ENCODE assay signal across 31 cellular contexts in the genomic region with DNA sequence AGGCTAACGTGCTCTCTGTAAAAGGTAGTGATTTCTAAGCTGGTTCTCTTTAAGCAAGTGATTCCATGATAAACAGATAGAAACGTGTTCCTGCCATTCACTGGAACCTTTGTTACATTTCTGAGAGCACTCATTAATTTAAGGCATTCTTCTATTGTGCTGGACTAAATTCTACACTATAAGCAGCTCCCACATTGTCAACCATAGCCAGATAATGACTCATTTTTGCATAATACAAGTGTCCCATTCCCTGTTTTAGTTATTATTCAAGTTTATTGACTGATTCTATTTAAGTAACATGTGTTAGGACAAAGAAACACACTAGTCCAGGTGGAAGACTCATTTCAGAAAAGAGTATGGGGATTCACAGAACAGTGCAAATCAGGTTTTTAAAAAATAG.
"Had no signal": no experiment of that assay in that cellular context is flagged by ENCODE, and none has a peak within 500 bp of the region (broad histone marks: within the 10 kb centered on the region; RNA-seq: fewer than 3 reads in every experiment).

No MANE protein-coding gene starts in this region.

- H3K4me3 ChIP-seq: esophagus muscularis mucosa, heart left ventricle, psoas muscle, sigmoid colon, smooth muscle cell, uterus had no signal

- H3K79me2 ChIP-seq: parathyroid adenoma had no signal

- H3K4me1 ChIP-seq: esophagus muscularis mucosa, parathyroid adenoma, psoas muscle, sigmoid colon, uterus had no signal

- DNase-seq: activated CD4-positive, alpha-beta memory T cell treated with anti-CD3 and anti-CD28 coated beads for 36 hours; activated CD4-positive, alpha-beta T cell treated with anti-CD3 and anti-CD28 coated beads, Interleukin-2, amount 10 ng/mL, durations not matched to agents 24 days and 14 days; activated CD4-positive, CD25-positive, alpha-beta regulatory T cell treated with anti-CD3 and anti-CD28 coated beads, Interleukin-2, amount 50 U/mL, for 72 hours; activated CD8-positive, alpha-beta memory T cell treated with anti-CD3 and anti-CD28 coated beads, Interleukin-2, amount 50 U/mL, for 48 hours; activated gamma-delta T cell treated with Interleukin-2 at 50 U/mL for 16 hours; activated naive CD4-positive, alpha-beta T cell treated with anti-CD3 and anti-CD28 coated beads, Interleukin-2, amount 50 U/mL, for 16 hours; activated T-cell treated with anti-CD3 and anti-CD28 coated beads, Interleukin-2, amount 50 U/mL, for 24 hours; amniotic stem cell; brain microvascular endothelial cell; central memory CD4-positive, alpha-beta T cell; endodermal cell; heart left ventricle; hypothalamus; immature natural killer cell; kidney; naive B cell; psoas muscle; sigmoid colon; stimulated activated CD4-positive, alpha-beta T cell treated with anti-CD3 and anti-CD28 coated beads, Interleukin-1b, Interleukin-23, amount 100 ng/mL, for 48 hours; stimulated activated CD4-positive, alpha-beta T cell treated with anti-CD3 and anti-CD28 coated beads, Interleukin-4, amount 100 ng/mL, for 4 hours; stimulated activated CD8-positive, alpha-beta memory T cell treated with anti-CD3 and anti-CD28 coated beads, Interleukin-4, amount 100 ng/mL, for 48 hours; stimulated activated naive CD8-positive, alpha-beta T cell treated with anti-CD3 and anti-CD28 coated beads, Interleukin-15, amount 100 ng/mL, for 72 hours; substantia nigra; T-helper 9 cell; uterus had no signal

- ATAC-seq: heart left ventricle; psoas muscle; stimulated activated memory B cell treated with anti-CD40 and anti-IgM and Interleukin-4, amounts not matched to agents 10 μg/mL and 1 μg/mL and 100 μg/mL, for 72 hours; stimulated activated naive CD8-positive, alpha-beta T cell treated with anti-CD3 and anti-CD28 coated beads, Interleukin-15, amount 100 ng/mL, for 72 hours had no signal

- H2AFZ ChIP-seq: parathyroid adenoma had no signal

- H3K27ac ChIP-seq: brain microvascular endothelial cell, esophagus muscularis mucosa, heart left ventricle, parathyroid adenoma, psoas muscle, sigmoid colon, uterus had no signal

- H3K36me3 ChIP-seq: brain microvascular endothelial cell, esophagus muscularis mucosa, heart left ventricle, sigmoid colon, uterus had no signal

- H3K9ac ChIP-seq: parathyroid adenoma had no signal

- H3K4me2 ChIP-seq: smooth muscle cell had no signal

- FAIRE-seq: astrocyte, kidney, TTC549 had no signal

- H3K27me3 ChIP-seq: brain microvascular endothelial cell, sigmoid colon, uterus had no signal

- H3K9me3 ChIP-seq: psoas muscle, sigmoid colon, uterus had no signal
